In the genomic region with DNA sequence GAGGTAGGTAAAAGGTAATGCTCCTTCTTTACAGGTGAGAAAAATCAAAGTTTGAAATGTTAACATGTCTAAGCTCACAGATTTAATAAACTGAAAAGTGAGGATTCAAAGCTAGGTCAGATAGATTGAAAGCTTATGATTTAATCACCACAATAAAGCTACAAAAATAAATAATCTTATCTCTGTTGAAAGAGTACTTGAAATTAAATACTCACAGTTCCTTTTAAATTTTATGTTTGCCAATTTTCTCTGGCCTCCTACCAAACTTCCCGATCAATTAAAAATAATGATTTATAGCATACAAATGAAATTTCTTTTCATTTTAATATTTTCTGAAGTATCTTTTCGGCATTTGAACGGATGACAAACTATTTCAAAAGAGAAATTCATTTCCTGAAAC, we compare ENCODE assay signal across 20 cellular contexts.
A peak's percentile ranks its signal among the peaks of the same experiment; 100 is the strongest.
DNase-seq lines count a peak whose midpoint lies in the region; ATAC-seq, FAIRE-seq and TF ChIP-seq lines count a peak whose summit lies in the region.
"Had no signal": no experiment of that assay in that cellular context is flagged by ENCODE, and none has a peak within 500 bp of the region (broad histone marks: within the 10 kb centered on the region; RNA-seq: fewer than 3 reads in every experiment).

No MANE protein-coding gene starts in this region.

- no peaks in the 10 kb centered on the region for H3K36me3 Mint-ChIP-seq in natural killer cell
- H3K36me3 Mint-ChIP-seq: CD4-positive, alpha-beta memory T cell had no signal

- peaks cover 3 to 4% of the 10 kb centered on the region in 2 donors for H3K9me3 Mint-ChIP-seq in natural killer cell

- peaks cover 2 to 18% of the 10 kb centered on the region in 2 donors for H3K27me3 Mint-ChIP-seq in natural killer cell (ENCODE audit: low read depth in 2 of 2)

- H3K36me3 ChIP-seq in body of pancreas (replicated peaks in 1 of 2; ENCODE audit: insufficient read depth in 1 of 2, low read depth in 2 of 2) (no peaks in the 10 kb centered on the region), pancreas (peaks cover 0 to 4% (median 0%) of the 10 kb centered on the region in 3 donors)
- H3K36me3 ChIP-seq: HAP-1 had no signal

- intact Hi-C loops in body of pancreas (cut with DNase I), result no loop called here
- intact Hi-C loops in pancreas (cut with DNase I), result no loop called here
- intact Hi-C loops in natural killer cell (cut with micrococcal nuclease), result loop anchor here (10.0 kb wide), 1 partner anchor 61 kb away; no protein-coding TSS in a partner anchor

- H3K4me3 ChIP-seq in body of pancreas, result no peak overlapping the region
- H3K4me3 ChIP-seq in pancreas, result no peak overlapping the region
- H3K4me3 ChIP-seq: A549, HAP-1 had no signal

- no peak overlapping the region for H3K27ac ChIP-seq in body of pancreas
- no peak overlapping the region for H3K27ac ChIP-seq in pancreas
- H3K27ac ChIP-seq: A549 had no signal

- CTCF ChIA-PET in HEK293T (lab: Yijun Ruan, JAX), result no interaction called here

- POLR2A ChIA-PET in HEK293T (lab: Yijun Ruan, JAX), result interaction anchor here (1.5 kb wide), 1 partner anchor 77 kb away, joined by 3 read pairs; the partner anchor contains the start of gene GAREM1

- ATAC-seq in body of pancreas (peak; percentile 34), pancreas (peak in 3 of 4 donors; percentile 30 to 52 (median 40)), natural killer cell (no peak), HG02973 (IDR thresholded peaks at IDR 0.05; ENCODE audit: unreplicated experiment) (no peak)
- ATAC-seq: A549 had no signal

- 10 to 18% methylated on average over 3 of the region's 3 CpGs for WGBS in body of pancreas, 2 donors
- 8 to 11% methylated on average over 3 of the region's 3 CpGs for WGBS in pancreas, 2 donors

- H3K4me1 Mint-ChIP-seq in natural killer cell, result no peaks in the 10 kb centered on the region
- H3K4me1 Mint-ChIP-seq: CD4-positive, alpha-beta memory T cell had no signal

- H3K27me3 ChIP-seq in body of pancreas (no peaks in the 10 kb centered on the region), pancreas (no peaks in the 10 kb centered on the region)

- TF ChIP-seq CTCF in D721Med (IDR thresholded peaks at IDR 0.05; ENCODE audit: insufficient read depth, missing control alignments), result no peak
- TF ChIP-seq CTCF in body of pancreas (IDR thresholded peaks at IDR 0.05), result no peak
- no peak for TF ChIP-seq CTCF in pancreas (IDR thresholded peaks at IDR 0.05)
- no peak for TF ChIP-seq CTCF in natural killer cell (IDR thresholded peaks at IDR 0.05)

- no peak for TF ChIP-seq POLR2A in body of pancreas (IDR thresholded peaks at IDR 0.05)

- H3K27ac Mint-ChIP-seq in natural killer cell, result no peak overlapping the region
- H3K27ac Mint-ChIP-seq: CD4-positive, alpha-beta memory T cell had no signal

- peaks cover 35% of the 10 kb centered on the region for H3K4me1 ChIP-seq in body of pancreas
- H3K4me1 ChIP-seq in pancreas, result peaks cover 10 to 24% (median 18%) of the 10 kb centered on the region in 3 donors
- H3K4me1 ChIP-seq: A549, HAP-1 had no signal

- FAIRE-seq in D721Med (lab: Jason Lieb, UNC) (peak; percentile 60), pancreas (lab: Jason Lieb, UNC) (peak; percentile 54)
- FAIRE-seq: A549, G401.6, GM12892, H54 had no signal

- no peaks in the 10 kb centered on the region for H3K9me3 ChIP-seq in body of pancreas
- no peaks in the 10 kb centered on the region for H3K9me3 ChIP-seq in pancreas
- H3K9me3 ChIP-seq: A549, HAP-1 had no signal

- no peak overlapping the region for H3K4me3 Mint-ChIP-seq in natural killer cell
- H3K4me3 Mint-ChIP-seq: CD4-positive, alpha-beta memory T cell had no signal

- DNase-seq in D721Med (ENCODE audit: insufficient read length, low spot score) (no peak), HEK293T (ENCODE audit: extremely low spot score) (no peak), body of pancreas (no peak), pancreas (no peak), natural killer cell (no peak), NCI-H2107 treated with DMSO at 0.1 percent for 48 hours (lab: John Stamatoyannopoulos, UW; ENCODE audit: unreplicated experiment) (no peak)
- DNase-seq: 8988T; ACHN; Calu3; CD4-positive, alpha-beta memory T cell; COR-L47; DMS153; DND-41; GOT3 had no signal

TF ChIP-seq in HEK293T, 16 proteins besides CTCF, POLR2A, EP300 and RAD21:
- TF ChIP-seq FOXM1 (IDR thresholded peaks at IDR 0.05; ENCODE audit: borderline replicate concordance), result no peak
- TF ChIP-seq, protein P1, sequence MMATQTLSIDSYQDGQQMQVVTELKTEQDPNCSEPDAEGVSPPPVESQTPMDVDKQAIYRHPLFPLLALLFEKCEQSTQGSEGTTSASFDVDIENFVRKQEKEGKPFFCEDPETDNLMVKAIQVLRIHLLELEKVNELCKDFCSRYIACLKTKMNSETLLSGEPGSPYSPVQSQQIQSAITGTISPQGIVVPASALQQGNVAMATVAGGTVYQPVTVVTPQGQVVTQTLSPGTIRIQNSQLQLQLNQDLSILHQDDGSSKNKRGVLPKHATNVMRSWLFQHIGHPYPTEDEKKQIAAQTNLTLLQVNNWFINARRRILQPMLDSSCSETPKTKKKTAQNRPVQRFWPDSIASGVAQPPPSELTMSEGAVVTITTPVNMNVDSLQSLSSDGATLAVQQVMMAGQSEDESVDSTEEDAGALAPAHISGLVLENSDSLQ (IDR thresholded peaks at IDR 0.05), result peak; percentile 57
TF ChIP-seq in HEK293T: peak in this region for 1.

Comparison
In these comparisons a context has a peak if more than half of its experiments do, and no peak if none do; other contexts are left out.
1. ATAC-seq: peak in body of pancreas (single experiment) and pancreas (3 of 4); none in natural killer cell (0 of 3) and HG02973 (single experiment).